1 cellular context compared by ENCODE assay signal in genomic region chr10:52099026-52099600, GRCh38.
TF ChIP-seq lines count a peak whose summit lies in the region.

No MANE protein-coding gene starts in this region.

TF ChIP-seq in HepG2, 621 proteins besides CTCF, POLR2A, EP300 and RAD21 (continued from another document):
- TF ChIP-seq, protein P1, sequence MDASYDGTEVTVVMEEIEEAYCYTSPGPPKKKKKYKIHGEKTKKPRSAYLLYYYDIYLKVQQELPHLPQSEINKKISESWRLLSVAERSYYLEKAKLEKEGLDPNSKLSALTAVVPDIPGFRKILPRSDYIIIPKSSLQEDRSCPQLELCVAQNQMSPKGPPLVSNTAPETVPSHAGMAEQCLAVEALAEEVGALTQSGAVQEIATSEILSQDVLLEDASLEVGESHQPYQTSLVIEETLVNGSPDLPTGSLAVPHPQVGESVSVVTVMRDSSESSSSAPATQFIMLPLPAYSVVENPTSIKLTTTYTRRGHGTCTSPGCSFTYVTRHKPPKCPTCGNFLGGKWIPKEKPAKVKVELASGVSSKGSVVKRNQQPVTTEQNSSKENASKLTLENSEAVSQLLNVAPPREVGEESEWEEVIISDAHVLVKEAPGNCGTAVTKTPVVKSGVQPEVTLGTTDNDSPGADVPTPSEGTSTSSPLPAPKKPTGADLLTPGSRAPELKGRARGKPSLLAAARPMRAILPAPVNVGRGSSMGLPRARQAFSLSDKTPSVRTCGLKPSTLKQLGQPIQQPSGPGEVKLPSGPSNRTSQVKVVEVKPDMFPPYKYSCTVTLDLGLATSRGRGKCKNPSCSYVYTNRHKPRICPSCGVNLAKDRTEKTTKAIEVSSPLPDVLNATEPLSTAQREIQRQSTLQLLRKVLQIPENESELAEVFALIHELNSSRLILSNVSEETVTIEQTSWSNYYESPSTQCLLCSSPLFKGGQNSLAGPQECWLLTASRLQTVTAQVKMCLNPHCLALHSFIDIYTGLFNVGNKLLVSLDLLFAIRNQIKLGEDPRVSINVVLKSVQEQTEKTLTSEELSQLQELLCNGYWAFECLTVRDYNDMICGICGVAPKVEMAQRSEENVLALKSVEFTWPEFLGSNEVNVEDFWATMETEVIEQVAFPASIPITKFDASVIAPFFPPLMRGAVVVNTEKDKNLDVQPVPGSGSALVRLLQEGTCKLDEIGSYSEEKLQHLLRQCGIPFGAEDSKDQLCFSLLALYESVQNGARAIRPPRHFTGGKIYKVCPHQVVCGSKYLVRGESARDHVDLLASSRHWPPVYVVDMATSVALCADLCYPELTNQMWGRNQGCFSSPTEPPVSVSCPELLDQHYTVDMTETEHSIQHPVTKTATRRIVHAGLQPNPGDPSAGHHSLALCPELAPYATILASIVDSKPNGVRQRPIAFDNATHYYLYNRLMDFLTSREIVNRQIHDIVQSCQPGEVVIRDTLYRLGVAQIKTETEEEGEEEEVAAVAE (CRISPR knock-in tag; IDR thresholded peaks at IDR 0.05; ENCODE audit: borderline replicate concordance): no peak
- no peak for TF ChIP-seq KLF6 (CRISPR knock-in tag; IDR thresholded peaks at IDR 0.05)
- TF ChIP-seq ELF3 (CRISPR knock-in tag; IDR thresholded peaks at IDR 0.05): no peak
- TF ChIP-seq, protein P2, sequence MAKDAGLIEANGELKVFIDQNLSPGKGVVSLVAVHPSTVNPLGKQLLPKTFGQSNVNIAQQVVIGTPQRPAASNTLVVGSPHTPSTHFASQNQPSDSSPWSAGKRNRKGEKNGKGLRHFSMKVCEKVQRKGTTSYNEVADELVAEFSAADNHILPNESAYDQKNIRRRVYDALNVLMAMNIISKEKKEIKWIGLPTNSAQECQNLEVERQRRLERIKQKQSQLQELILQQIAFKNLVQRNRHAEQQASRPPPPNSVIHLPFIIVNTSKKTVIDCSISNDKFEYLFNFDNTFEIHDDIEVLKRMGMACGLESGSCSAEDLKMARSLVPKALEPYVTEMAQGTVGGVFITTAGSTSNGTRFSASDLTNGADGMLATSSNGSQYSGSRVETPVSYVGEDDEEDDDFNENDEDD (CRISPR knock-in tag; IDR thresholded peaks at IDR 0.05; ENCODE audit: borderline replicate concordance): no peak
- TF ChIP-seq, protein P3, sequence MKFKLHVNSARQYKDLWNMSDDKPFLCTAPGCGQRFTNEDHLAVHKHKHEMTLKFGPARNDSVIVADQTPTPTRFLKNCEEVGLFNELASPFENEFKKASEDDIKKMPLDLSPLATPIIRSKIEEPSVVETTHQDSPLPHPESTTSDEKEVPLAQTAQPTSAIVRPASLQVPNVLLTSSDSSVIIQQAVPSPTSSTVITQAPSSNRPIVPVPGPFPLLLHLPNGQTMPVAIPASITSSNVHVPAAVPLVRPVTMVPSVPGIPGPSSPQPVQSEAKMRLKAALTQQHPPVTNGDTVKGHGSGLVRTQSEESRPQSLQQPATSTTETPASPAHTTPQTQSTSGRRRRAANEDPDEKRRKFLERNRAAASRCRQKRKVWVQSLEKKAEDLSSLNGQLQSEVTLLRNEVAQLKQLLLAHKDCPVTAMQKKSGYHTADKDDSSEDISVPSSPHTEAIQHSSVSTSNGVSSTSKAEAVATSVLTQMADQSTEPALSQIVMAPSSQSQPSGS (CRISPR knock-in tag; IDR thresholded peaks at IDR 0.05): no peak
- no peak for TF ChIP-seq ZNF615 (CRISPR knock-in tag; IDR thresholded peaks at IDR 0.05; ENCODE audit: borderline replicate concordance)
- no peak for TF ChIP-seq KAT7 (CRISPR knock-in tag; IDR thresholded peaks at IDR 0.05; ENCODE audit: borderline replicate concordance)
- no peak for TF ChIP-seq PPARG (CRISPR knock-in tag; conservative IDR thresholded peaks at IDR 0.05)
- TF ChIP-seq CBX5 (CRISPR knock-in tag; IDR thresholded peaks at IDR 0.05; ENCODE audit: borderline replicate concordance): no peak
